ENCODE assay signal across 1 cellular context in genomic region chr4:42653606-42654560, GRCh38.
TF ChIP-seq lines count a peak whose summit lies in the region.

No MANE protein-coding gene starts in this region.

TF ChIP-seq in HepG2, 621 proteins besides CTCF, POLR2A, EP300 and RAD21:
- TF ChIP-seq XRCC5 (optimal IDR thresholded peaks at IDR 0.05; ENCODE audit: low read length) = no peak
- no peak for TF ChIP-seq MAFK (conservative IDR thresholded peaks at IDR 0.05 in 1 of 2, IDR thresholded peaks at IDR 0.05 in 1 of 2; ENCODE audit: low read length in 2 of 2)
- no peak for TF ChIP-seq ZSCAN22 (CRISPR knock-in tag; IDR thresholded peaks at IDR 0.05)
- TF ChIP-seq TBX3 (IDR thresholded peaks at IDR 0.05; ENCODE audit: borderline replicate concordance) = no peak
- no peak for TF ChIP-seq ZNF878 (CRISPR knock-in tag; IDR thresholded peaks at IDR 0.05)
- TF ChIP-seq ZNF101 (CRISPR knock-in tag; IDR thresholded peaks at IDR 0.05; ENCODE audit: borderline replicate concordance, low read depth) = no peak
- no peak for TF ChIP-seq NFIB (CRISPR knock-in tag; IDR thresholded peaks at IDR 0.05; ENCODE audit: borderline replicate concordance)
- no peak for TF ChIP-seq RBM22 (optimal IDR thresholded peaks at IDR 0.05; ENCODE audit: low read length)
- no peak for TF ChIP-seq ZNF275 (CRISPR knock-in tag; IDR thresholded peaks at IDR 0.05; ENCODE audit: borderline replicate concordance)
- TF ChIP-seq ZIK1 (CRISPR knock-in tag; IDR thresholded peaks at IDR 0.05; ENCODE audit: borderline replicate concordance, low read depth) = no peak
TF ChIP-seq in HepG2: peak in this region for 0.
